12 cellular contexts compared by ENCODE assay signal in genomic region chr6:35148167-35148741, GRCh38. TPM values are rescaled to one million over a fixed set of nuclear protein-coding genes. Genes with fewer than 3 reads are reported as not detected.
DNase-seq lines count a peak whose midpoint lies in the region; ATAC-seq, FAIRE-seq and TF ChIP-seq lines count a peak whose summit lies in the region.
"Had no signal": no experiment of that assay in that cellular context is flagged by ENCODE, and none has a peak within 500 bp of the region (broad histone marks: within the 10 kb centered on the region; RNA-seq: fewer than 3 reads in every experiment).

No MANE protein-coding gene starts in this region.

- no peak for FAIRE-seq in GM12878 (lab: Jason Lieb, UNC)

- TF ChIP-seq RAD21 in GM12878 (IDR thresholded peaks at IDR 0.05; ENCODE audit: insufficient read depth, low read depth, low read length) = no peak

- no peak overlapping the region for H3K27ac ChIP-seq in GM12878 (ENCODE audit: control insufficient read depth, insufficient read depth)
- peak overlapping the region; percentile 80 for H3K27ac ChIP-seq in neuronal stem cell (replicated peaks; ENCODE audit: low read length)
- no peak overlapping the region for H3K27ac ChIP-seq in vagina

- H3K14ac ChIP-seq in neuronal stem cell (ENCODE audit: low read length) = no peak overlapping the region

- H4K91ac ChIP-seq in neuronal stem cell (ENCODE audit: low read depth, low read length, poor library complexity) = no peak overlapping the region

- no peak overlapping the region for H2AFZ ChIP-seq in GM12878 (ENCODE audit: control insufficient read depth, low read depth, low read length)
- peak overlapping the region; percentile 68 for H2AFZ ChIP-seq in neuronal stem cell (ENCODE audit: low read length)

- TF ChIP-seq POLR2A in GM12878 (IDR thresholded peaks at IDR 0.05; ENCODE audit: low read depth, low read length) (no peak), vagina (IDR thresholded peaks at IDR 0.05) (no peak)

- H3K27me3 ChIP-seq in GM12878 (replicated peaks in 1 of 2; ENCODE audit: control insufficient read depth in 2 of 2, insufficient read depth in 2 of 2, low read length in 1 of 2) (no peaks in the 10 kb centered on the region), neuronal stem cell (ENCODE audit: control insufficient read depth in 3 of 3, insufficient read depth in 3 of 3, low read depth in 1 of 3, low read length in 3 of 3) (no peaks in the 10 kb centered on the region), vagina (no peaks in the 10 kb centered on the region)

- no peak overlapping the region for H2BK12ac ChIP-seq in neuronal stem cell (ENCODE audit: low read length)

- SMC1A ChIA-PET in GM12878 (lab: Charles Lee; ENCODE audit: uncharacterized antibody, unreplicated experiment) = interaction anchor here (0.7 to 5.2 kb wide), 10 partner anchors 8 to 161 kb away, joined by 3 to 65 read pairs (median 4); no protein-coding TSS in a partner anchor

- no peak overlapping the region for H2BK120ac ChIP-seq in neuronal stem cell (ENCODE audit: low read depth, low read length)

- DNase-seq in EH (ENCODE audit: low read depth) = peak; percentile 78
- DNase-seq in LHCN-M2 (ENCODE audit: low read depth) = peak; percentile 78
- DNase-seq in GM12878 (ENCODE audit: low read depth, low spot score) = peak; percentile 32
- peak; percentile 88 for DNase-seq in neuronal stem cell (ENCODE audit: low spot score)
- no peak for DNase-seq in vagina (ENCODE audit: extremely low spot score in 2 of 2)
- no peak for DNase-seq in NCI-H526 (lab: John Stamatoyannopoulos, UW)
- no peak for DNase-seq in NCI-H1694 (lab: John Stamatoyannopoulos, UW)
- no peak for DNase-seq in NCI-H2227 treated with DMSO at 0.1 percent for 48 hours (lab: John Stamatoyannopoulos, UW)
- DNase-seq: activated CD4-positive, CD25-positive, alpha-beta regulatory T cell; DND-41; NCI-H2029 treated with DMSO at 0.1 percent for 48 hours had no signal

- no peak overlapping the region for H3K23ac ChIP-seq in neuronal stem cell (ENCODE audit: low read depth, low read length, poor library complexity)

- ATAC-seq in GM12878 = peak; percentile 88

- H3K18ac ChIP-seq in neuronal stem cell (ENCODE audit: low read length) = peak overlapping the region; percentile 50

- H3K79me1 ChIP-seq in neuronal stem cell (ENCODE audit: low read depth, low read length) = no peaks in the 10 kb centered on the region

- POLR2A ChIA-PET in GM12878 (lab: Charles Lee) = interaction anchor here (0.5 kb wide), 1 partner anchor 1593 kb away, joined by 6 read pairs; no protein-coding TSS in a partner anchor

- H3K4me2 ChIP-seq in GM12878 (ENCODE audit: control insufficient read depth, insufficient read depth) (no peak overlapping the region), neuronal stem cell (ENCODE audit: insufficient read depth, low read length, poor library complexity, severe bottlenecking) (peak overlapping the region; percentile 55)

- in situ Hi-C loops in GM12878 (cut with MboI) = no loop called here

- WGBS in GM12878 (ENCODE audit: insufficient coverage, insufficient replicate concordance, low lambda C conversion rate, missing lambda C conversion rate) = 59% methylated on average over 8 of the region's 8 CpGs
- no CpG with 5 or more reads among the region's 8 CpGs for WGBS in neuronal stem cell (ENCODE audit: extremely low coverage in 2 of 2, insufficient read length in 2 of 2, insufficient replicate concordance in 1 of 2), 2 donors

- no peaks in the 10 kb centered on the region for H4K20me1 ChIP-seq in GM12878 (ENCODE audit: control insufficient read depth, insufficient read depth)

- no peak for TF ChIP-seq EP300 in GM12878 (IDR thresholded peaks at IDR 0.05; ENCODE audit: borderline replicate concordance in 1 of 2, control insufficient read depth in 1 of 2, low read depth in 2 of 2, low read length in 2 of 2)

- H3K4me1 ChIP-seq in GM12878 (ENCODE audit: control insufficient read depth, insufficient read depth, low read length) (peaks cover 6% of the 10 kb centered on the region), neuronal stem cell (ENCODE audit: control insufficient read depth in 2 of 2, insufficient read depth in 1 of 2, low read depth in 1 of 2, low read length in 2 of 2) (peaks cover 23 to 34% of the 10 kb centered on the region in 2 donors), vagina (no peaks in the 10 kb centered on the region)

- H2BK15ac ChIP-seq in neuronal stem cell (ENCODE audit: low read length) = no peak overlapping the region

- TF ChIP-seq CTCF in GM12878 (IDR thresholded peaks at IDR 0.05 in 2 of 3, conservative IDR thresholded peaks at IDR 0.05 in 1 of 3; ENCODE audit: control insufficient read depth in 2 of 3, extremely low read depth in 1 of 3, insufficient read depth in 1 of 3, low read depth in 3 of 3, low read length in 3 of 3) (no peak), vagina (IDR thresholded peaks at IDR 0.05) (no peak)

- no peaks in the 10 kb centered on the region for H3K36me3 ChIP-seq in GM12878 (ENCODE audit: control insufficient read depth in 2 of 2, insufficient read depth in 2 of 2, low read length in 1 of 2)
- H3K36me3 ChIP-seq in neuronal stem cell (replicated peaks in 1 of 2; ENCODE audit: control insufficient read depth in 2 of 2, insufficient read depth in 2 of 2, low read length in 2 of 2) = no peaks in the 10 kb centered on the region
- no peaks in the 10 kb centered on the region for H3K36me3 ChIP-seq in vagina

- H3K9me3 ChIP-seq in GM12878 (replicated peaks; ENCODE audit: control insufficient read depth, insufficient read depth, low read length) = no peaks in the 10 kb centered on the region
- H3K9me3 ChIP-seq in neuronal stem cell (replicated peaks in 1 of 2; ENCODE audit: control insufficient read depth in 2 of 2, insufficient read depth in 1 of 2, low read depth in 1 of 2, low read length in 2 of 2) = no peaks in the 10 kb centered on the region
- H3K9me3 ChIP-seq in vagina = no peaks in the 10 kb centered on the region

- peak overlapping the region; percentile 24 for H2AK5ac ChIP-seq in neuronal stem cell (ENCODE audit: low read depth, low read length)

- H2BK5ac ChIP-seq in neuronal stem cell (ENCODE audit: low read length) = no peak overlapping the region

- no peak overlapping the region for H3K4ac ChIP-seq in neuronal stem cell (ENCODE audit: low read length)

- H4K8ac ChIP-seq in neuronal stem cell (ENCODE audit: low read depth, low read length) = no peak overlapping the region

- no peak overlapping the region for H3K4me3 ChIP-seq in GM12878
- peak overlapping the region in 1 of 2 donors; percentile 13 for H3K4me3 ChIP-seq in neuronal stem cell (ENCODE audit: low read length in 2 of 2)
- H3K4me3 ChIP-seq in vagina = no peak overlapping the region

- RAD21 ChIA-PET in GM12878 (lab: Charles Lee; ENCODE audit: unreplicated experiment) = interaction anchor here (1.0 to 3.5 kb wide), 4 partner anchors 13 to 92 kb away, joined by 3 to 27 read pairs (median 3); no protein-coding TSS in a partner anchor

- BruUV-seq in GM12878 (replicated peaks; lab: Mats Ljungman, UMichigan) = no TSS peak

- CTCF ChIA-PET in GM12878 (lab: Yijun Ruan, JAX) = interaction anchor here (0.6 to 7.9 kb wide), 8 partner anchors 9 to 162 kb away, joined by 3 to 114 read pairs (median 4); no protein-coding TSS in a partner anchor

- no peaks in the 10 kb centered on the region for H3K79me2 ChIP-seq in GM12878 (ENCODE audit: control insufficient read depth, insufficient read depth, low read length)

- intact Hi-C loops in GM12878 (cut with micrococcal nuclease; ENCODE audit: unreplicated experiment) (loop anchor here (10.0 kb wide), 1 partner anchor 983 kb away; no protein-coding TSS in a partner anchor), vagina (cut with DNase I) (loop anchor here (5.0 to 10.0 kb wide), 2 partner anchors 59 to 97 kb away; no protein-coding TSS in a partner anchor)

- H3K9ac ChIP-seq in GM12878 (ENCODE audit: control insufficient read depth, insufficient read depth, low read length) (no peak overlapping the region), neuronal stem cell (ENCODE audit: low read depth, low read length, poor library complexity) (no peak overlapping the region)

TF ChIP-seq in GM12878, 131 proteins besides CTCF, POLR2A, EP300 and RAD21 (continues in another document):
- peak; percentile 70 for TF ChIP-seq JUNB (IDR thresholded peaks at IDR 0.05)
- TF ChIP-seq CEBPB (IDR thresholded peaks at IDR 0.05; ENCODE audit: borderline replicate concordance in 1 of 2, low read depth in 2 of 2, low read length in 2 of 2) = no peak
- TF ChIP-seq RUNX3 (IDR thresholded peaks at IDR 0.05; ENCODE audit: low read length) = peak; percentile 30; the same call in 1 of the 2 replicates

RNA-seq across cellular contexts. Expression of gene TCP11, which starts 7.1 kb away (rescaled TPM):
- 0.23 and 0.32 TPM in 2 replicates for total RNA-seq in LHCN-M2 (2014; rRNA removed)
- polyA plus RNA-seq in LHCN-M2 (2012) = not detected
- 0.24 and 0.67 TPM in 2 replicates for total RNA-seq in GM12878 (2013; cell fraction: nucleolus; rRNA removed)
- total RNA-seq in GM12878 (2014; rRNA removed) = 0.49 TPM in 1 of 2 replicates, not detected in the other
- not detected in 2 replicates for total RNA-seq in GM12878 (2014; rRNA removed; fragmentation: Illumina TruSeq; extraction: Trizol)
- not detected in 2 replicates for total RNA-seq in GM12878 (2021)
- not detected for polyA plus RNA-seq in GM12878 (2011; ENCODE audit: low read depth)
- not detected in 2 replicates for polyA plus RNA-seq in GM12878 (2011; rRNA removed)
- 0.05 and 0.10 TPM in 2 replicates for polyA plus RNA-seq in GM12878 (2011; cell fraction: cytosol; rRNA removed)
- 0.09 TPM in 1 of 2 replicates, not detected in the other for polyA plus RNA-seq in GM12878 (2011; cell fraction: nucleus; rRNA removed)
- 0.10 and 0.11 TPM in 2 replicates for polyA plus RNA-seq in GM12878 (2012)
- polyA plus RNA-seq in GM12878 (2014; fragmentation: Illumina TruSeq; extraction: Trizol) = not detected in 2 replicates
- not detected for polyA plus RNA-seq in GM12878 (2014; fragmentation: Nextera tagmentation; extraction: Ambion mirVana)
- not detected in 2 replicates for polyA plus RNA-seq in GM12878 (2014; rRNA removed)
- not detected for polyA plus RNA-seq in GM12878 (2016; fragmentation: Nextera tagmentation; extraction: Ambion mirVana)
- not detected in 2 replicates for polyA minus RNA-seq in GM12878 (2011; rRNA and poly(A)+ RNA removed)
- not detected in 2 replicates for polyA minus RNA-seq in GM12878 (2011; cell fraction: cytosol; rRNA and poly(A)+ RNA removed)
- not detected in 2 replicates for polyA minus RNA-seq in GM12878 (2011; cell fraction: nucleus; rRNA and poly(A)+ RNA removed)
- polyA plus RNA-seq in neuronal stem cell (2013, experiment 1 of 2) = 0.47 TPM
- polyA plus RNA-seq in neuronal stem cell (2013, experiment 2 of 2) = 0.40 TPM
- not detected for total RNA-seq in vagina
- total RNA-seq: posterior vena cava had no signal

Comparison
In these comparisons a context has a peak if more than half of its experiments do, and no peak if none do; other contexts are left out.
1. DNase-seq: peak in EH (single experiment), LHCN-M2 (single experiment), GM12878 (single experiment) and neuronal stem cell (single experiment); none in vagina (0 of 2), NCI-H526 (0 of 2), NCI-H1694 (single experiment) and NCI-H2227 treated with DMSO at 0.1 percent for 48 hours (single experiment).